8 cellular contexts compared by ENCODE assay signal in the genomic region with DNA sequence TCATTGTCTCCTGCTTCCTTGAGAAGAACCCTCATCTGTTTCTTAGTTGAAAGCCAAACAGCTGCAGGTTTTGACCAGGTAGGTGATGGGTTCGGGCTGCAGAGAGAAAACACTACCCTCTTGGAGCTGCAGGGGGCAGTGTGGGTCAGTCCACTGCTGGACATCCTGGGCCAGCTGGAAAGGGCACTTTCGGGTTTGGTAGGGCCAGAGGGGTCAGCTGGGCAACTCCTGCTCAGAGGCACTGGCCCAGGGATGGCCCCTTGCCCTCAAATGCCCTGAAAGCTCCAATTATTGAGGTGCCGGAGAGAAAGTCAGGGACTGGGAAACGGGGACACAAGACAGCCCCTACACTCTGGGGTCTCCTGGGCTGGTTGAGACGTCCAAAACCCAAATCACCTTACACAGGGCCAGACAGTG.
DNase-seq lines count a peak whose midpoint lies in the region; ATAC-seq and TF ChIP-seq lines count a peak whose summit lies in the region.

No MANE protein-coding gene starts in this region.

- no peaks in the 10 kb centered on the region for H3K9me3 ChIP-seq in CD8-positive, alpha-beta memory T cell (ENCODE audit: low read length)
- H3K9me3 ChIP-seq in OCI-LY7 (ENCODE audit: low read length) (no peaks in the 10 kb centered on the region), cardiac muscle cell (ENCODE audit: low read depth) (no peaks in the 10 kb centered on the region), spleen (no peaks in the 10 kb centered on the region)

- H3K27me3 ChIP-seq in CD8-positive, alpha-beta memory T cell (ENCODE audit: insufficient read depth, low read length, poor library complexity, severe bottlenecking) = no peaks in the 10 kb centered on the region
- H3K27me3 ChIP-seq in GM23338 (ENCODE audit: insufficient read depth) (no peaks in the 10 kb centered on the region), cardiac muscle cell (no peaks in the 10 kb centered on the region), spleen (replicated peaks in 1 of 7) (no peaks in the 10 kb centered on the region)

- TF ChIP-seq CTCF in GM23338 (conservative IDR thresholded peaks at IDR 0.05; ENCODE audit: low read depth in 2 of 2) = peak; percentile 76 to 85
- TF ChIP-seq CTCF in OCI-LY7 (conservative IDR thresholded peaks at IDR 0.05; ENCODE audit: low read length) = peak; percentile 91
- peak; percentile 91 for TF ChIP-seq CTCF in cardiac muscle cell (IDR thresholded peaks at IDR 0.05; ENCODE audit: low read depth, low read length)
- TF ChIP-seq CTCF in spleen (IDR thresholded peaks at IDR 0.05 in 8 of 11, conservative IDR thresholded peaks at IDR 0.05 in 3 of 11) = peak; percentile 61 to 90 (median 82)

- H3K27ac ChIP-seq in CD8-positive, alpha-beta memory T cell (ENCODE audit: low read depth, low read length) = no peak overlapping the region
- H3K27ac ChIP-seq in GM23338 (ENCODE audit: low read depth) (no peak overlapping the region), OCI-LY7 (ENCODE audit: low read depth, low read length, poor library complexity, severe bottlenecking) (no peak overlapping the region), cardiac muscle cell (no peak overlapping the region), spleen (no peak overlapping the region)

- H3K27ac Mint-ChIP-seq in CD8-positive, alpha-beta memory T cell = no peak overlapping the region
- no peak overlapping the region; the same call in 1 of the 2 replicates for H3K27ac Mint-ChIP-seq in GM23338

- peak; percentile 94 for ATAC-seq in GM23338

- H3K36me3 ChIP-seq in CD8-positive, alpha-beta memory T cell (ENCODE audit: insufficient read depth, low read length) = no peaks in the 10 kb centered on the region
- no peaks in the 10 kb centered on the region for H3K36me3 ChIP-seq in GM23338 (ENCODE audit: insufficient read depth)
- H3K36me3 ChIP-seq in OCI-LY7 (ENCODE audit: insufficient read depth, low read length) = no peaks in the 10 kb centered on the region
- H3K36me3 ChIP-seq in cardiac muscle cell = no peaks in the 10 kb centered on the region
- H3K36me3 ChIP-seq in spleen = peaks cover 0 to 1% (median 0%) of the 10 kb centered on the region in 6 donors

- no peaks in the 10 kb centered on the region for H3F3A ChIP-seq in GM23338 (replicated peaks; ENCODE audit: low read depth)

- H3K36me3 Mint-ChIP-seq in CD8-positive, alpha-beta memory T cell = no peaks in the 10 kb centered on the region
- no peaks in the 10 kb centered on the region for H3K36me3 Mint-ChIP-seq in GM23338 (ENCODE audit: low read depth)

- no peaks in the 10 kb centered on the region for H3K9me2 ChIP-seq in GM23338 (ENCODE audit: insufficient read depth)
- no peaks in the 10 kb centered on the region for H3K9me2 ChIP-seq in OCI-LY7 (ENCODE audit: insufficient read depth, low read length)

- no peak overlapping the region for H3K4me3 ChIP-seq in CD8-positive, alpha-beta memory T cell (ENCODE audit: low read length)
- H3K4me3 ChIP-seq in GM23338 = no peak overlapping the region
- H3K4me3 ChIP-seq in OCI-LY7 (ENCODE audit: low read depth, low read length, poor library complexity, severe bottlenecking) = no peak overlapping the region
- no peak overlapping the region for H3K4me3 ChIP-seq in cardiac muscle cell
- no peak overlapping the region for H3K4me3 ChIP-seq in spleen

- intact Hi-C loops in OCI-LY7 (cut with micrococcal nuclease; ENCODE audit: unreplicated experiment) (loop anchor here (1.0 kb wide), 2 partner anchors 30 to 34 kb away; no protein-coding TSS in a partner anchor), spleen (cut with DNase I; ENCODE audit: low total_unique reads) (no loop called here)

- no peaks in the 10 kb centered on the region for H3K27me3 Mint-ChIP-seq in CD8-positive, alpha-beta memory T cell
- peaks cover 3% of the 10 kb centered on the region for H3K27me3 Mint-ChIP-seq in GM23338 (ENCODE audit: insufficient read depth, low read depth, poor library complexity)

- no peaks in the 10 kb centered on the region for H3K4me1 ChIP-seq in CD8-positive, alpha-beta memory T cell (ENCODE audit: insufficient read depth, low read length)
- H3K4me1 ChIP-seq in GM23338 (ENCODE audit: insufficient read depth) = no peaks in the 10 kb centered on the region
- no peaks in the 10 kb centered on the region for H3K4me1 ChIP-seq in OCI-LY7 (ENCODE audit: insufficient read depth, low read length, poor library complexity, severe bottlenecking)
- no peaks in the 10 kb centered on the region for H3K4me1 ChIP-seq in cardiac muscle cell (ENCODE audit: low read depth)
- peaks cover 0 to 14% (median 4%) of the 10 kb centered on the region in 6 donors for H3K4me1 ChIP-seq in spleen

- peaks cover 0 to 6% (median 3%) of the 10 kb centered on the region in 3 donors for H3K4me1 Mint-ChIP-seq in CD8-positive, alpha-beta memory T cell
- peaks cover 6% of the 10 kb centered on the region; the same call in 2 of the 3 replicates for H3K4me1 Mint-ChIP-seq in GM23338

- H3K9me3 Mint-ChIP-seq in CD8-positive, alpha-beta memory T cell = no peaks in the 10 kb centered on the region
- H3K9me3 Mint-ChIP-seq in GM23338 = no peaks in the 10 kb centered on the region

- H2AFZ ChIP-seq in GM23338 = no peak overlapping the region
- no peak overlapping the region for H2AFZ ChIP-seq in OCI-LY7 (ENCODE audit: low read length)

- WGBS in spleen, 5 donors = 57 to 67% (median 63%) methylated on average over 4 to 5 of the region's 5 CpGs

- no TSS peak for BruUV-seq in OCI-LY7 (replicated peaks; lab: Mats Ljungman, UMichigan)

- no peak overlapping the region for H3K4me2 ChIP-seq in GM23338
- no peak overlapping the region for H3K4me2 ChIP-seq in OCI-LY7 (ENCODE audit: low read length)

- POLR2A ChIA-PET in CD8-positive, alpha-beta memory T cell (lab: Charles Lee) = interaction anchor here (0.6 to 0.9 kb wide), 3 partner anchors 10 to 34 kb away, joined by 3 to 6 read pairs (median 4); no protein-coding TSS in a partner anchor
- POLR2A ChIA-PET in OCI-LY7 (lab: Charles Lee) = interaction anchor here (0.8 to 1.3 kb wide), 2 partner anchors 29 to 34 kb away, joined by 3 read pairs; no protein-coding TSS in a partner anchor

- DNase-seq in CD8-positive, alpha-beta memory T cell = peak; percentile 52 to 69 (median 59)
- DNase-seq in GM23338 (ENCODE audit: low spot score) (peak; percentile 81), OCI-LY7 (ENCODE audit: low spot score) (peak; percentile 40), cardiac muscle cell (ENCODE audit: low read depth in 1 of 2, low spot score in 1 of 2) (peak; percentile 44 to 60), spleen (peak; percentile 90), ureter (ENCODE audit: low spot score) (no peak), NCI-H2227 treated with DMSO at 0.1 percent for 48 hours (lab: John Stamatoyannopoulos, UW) (no peak)
- DNase-seq in activated effector memory CD4-positive, alpha-beta T cell treated with Interleukin-2 at 50 U/mL for 16 hours = peak; percentile 36

- TF ChIP-seq POLR2A in spleen (IDR thresholded peaks at IDR 0.05) = no peak

- H3K79me2 ChIP-seq in GM23338 (replicated peaks; ENCODE audit: insufficient read depth) (no peaks in the 10 kb centered on the region), OCI-LY7 (ENCODE audit: insufficient read depth, low read depth, low read length) (no peaks in the 10 kb centered on the region)

- no peak overlapping the region for H3K4me3 Mint-ChIP-seq in CD8-positive, alpha-beta memory T cell
- no peak overlapping the region for H3K4me3 Mint-ChIP-seq in GM23338

- H4K20me1 ChIP-seq in GM23338 (replicated peaks; ENCODE audit: insufficient read depth) = no peaks in the 10 kb centered on the region
- no peaks in the 10 kb centered on the region for H4K20me1 ChIP-seq in OCI-LY7 (ENCODE audit: insufficient read depth, low read length)

- CTCF ChIA-PET in CD8-positive, alpha-beta memory T cell (lab: Charles Lee) = interaction anchor here (0.8 to 11.3 kb wide), 21 partner anchors 9 to 174 kb away, joined by 3 to 242 read pairs (median 6); no protein-coding TSS in a partner anchor
- CTCF ChIA-PET in OCI-LY7 (lab: Charles Lee; ENCODE audit: unreplicated experiment) = interaction anchor here (1.2 to 2.3 kb wide), 3 partner anchors 13 to 48 kb away, joined by 3 to 7 read pairs (median 6); no protein-coding TSS in a partner anchor

Comparison
In these comparisons a context has a peak if more than half of its experiments do, and no peak if none do; other contexts are left out.
1. DNase-seq: peak in CD8-positive, alpha-beta memory T cell (5 of 5), GM23338 (single experiment), OCI-LY7 (single experiment), activated effector memory CD4-positive, alpha-beta T cell treated with Interleukin-2 at 50 U/mL for 16 hours (single experiment), cardiac muscle cell (2 of 2) and spleen (single experiment); none in ureter (single experiment) and NCI-H2227 treated with DMSO at 0.1 percent for 48 hours (single experiment).
2. Peak in every context shown above with its lines, with median percentiles within 50 percentile points of each other: CTCF ChIP-seq.